10 cellular contexts compared by ENCODE assay signal in genomic region chr3:127865941-127866340, GRCh38. TPM values are rescaled to one million over a fixed set of nuclear protein-coding genes. Genes with fewer than 3 reads are reported as not detected.
DNase-seq lines count a peak whose midpoint lies in the region; ATAC-seq and TF ChIP-seq lines count a peak whose summit lies in the region.
"Had no signal": no experiment of that assay in that cellular context is flagged by ENCODE, and none has a peak within 500 bp of the region (broad histone marks: within the 10 kb centered on the region; RNA-seq: fewer than 3 reads in every experiment).

No MANE protein-coding gene starts in this region.

- no peak overlapping the region for H3K4me2 ChIP-seq in IMR-90 (ENCODE audit: low read depth, low read length)
- H3K4me2 ChIP-seq in mammary epithelial cell (ENCODE audit: insufficient read depth, low read depth, low read length) = no peak overlapping the region
- H3K4me2 ChIP-seq in mesenchymal stem cell (ENCODE audit: low read length, poor library complexity, severe bottlenecking) = no peak overlapping the region
- no peak overlapping the region for H3K4me2 ChIP-seq in Karpas-422 (ENCODE audit: low read depth, low read length, poor library complexity, severe bottlenecking)

- no peak overlapping the region for H2BK5ac ChIP-seq in IMR-90 (ENCODE audit: low read depth, low read length, poor library complexity, severe bottlenecking)
- H2BK5ac ChIP-seq in mesenchymal stem cell (ENCODE audit: low read depth, low read length, poor library complexity, severe bottlenecking) = no peak overlapping the region

- no peak overlapping the region; the same call in 1 of the 2 replicates for H3K56ac ChIP-seq in IMR-90 (ENCODE audit: extremely low read depth, insufficient read depth, low read length)

- H3K9ac ChIP-seq in IMR-90 (ENCODE audit: low read depth, low read length) = no peak overlapping the region
- H3K9ac ChIP-seq in mammary epithelial cell (ENCODE audit: insufficient read depth, low read length) = no peak overlapping the region
- no peak overlapping the region for H3K9ac ChIP-seq in mesenchymal stem cell (ENCODE audit: low read length)
- H3K9ac ChIP-seq in Karpas-422 (ENCODE audit: low read length) = no peak overlapping the region

- no peak overlapping the region for H2BK12ac ChIP-seq in mesenchymal stem cell (ENCODE audit: low read length in 2 of 2)

- TF ChIP-seq POLR2A in IMR-90 (IDR thresholded peaks at IDR 0.05; ENCODE audit: low read depth, low read length) = no peak

- H3K18ac ChIP-seq in IMR-90 (ENCODE audit: low read depth, low read length) = no peak overlapping the region
- H3K18ac ChIP-seq in mesenchymal stem cell (ENCODE audit: low read depth in 1 of 2, low read length in 2 of 2) = no peak overlapping the region

- H3K14ac ChIP-seq in IMR-90 (replicated peaks; ENCODE audit: low read depth, low read length) = no peak overlapping the region
- H3K14ac ChIP-seq in mesenchymal stem cell (ENCODE audit: low read length in 2 of 2) = peak overlapping the region in 1 of 2 experiments; percentile 9

- in situ Hi-C loops in IMR-90 (cut with MboI; ENCODE audit: low sequenced_read_pairs) (no loop called here), mammary epithelial cell (cut with MboI; ENCODE audit: low sequenced_read_pairs in 2 of 2) (no loop called here)

- intact Hi-C loops in IMR-90 (cut with micrococcal nuclease) = no loop called here
- intact Hi-C loops in mammary epithelial cell (cut with micrococcal nuclease) = no loop called here

- no peak overlapping the region for H3K4ac ChIP-seq in IMR-90 (ENCODE audit: low read depth, low read length)
- H3K4ac ChIP-seq in mesenchymal stem cell (ENCODE audit: low read depth in 1 of 2, low read length in 2 of 2) = no peak overlapping the region

- TF ChIP-seq CTCF in IMR-90 (conservative IDR thresholded peaks at IDR 0.05; ENCODE audit: low read depth, low read length) (peak; percentile 20; the same call in 1 of the 2 replicates), mammary epithelial cell (conservative IDR thresholded peaks at IDR 0.05 in 1 of 2, IDR thresholded peaks at IDR 0.05 in 1 of 2; ENCODE audit: extremely low read depth in 1 of 2, insufficient read depth in 1 of 2, low read depth in 1 of 2, low read length in 2 of 2) (no peak)

- H3K23ac ChIP-seq in IMR-90 (ENCODE audit: low read depth, low read length) (no peak overlapping the region), mesenchymal stem cell (ENCODE audit: low read length in 2 of 2) (no peak overlapping the region)

- H4K91ac ChIP-seq in IMR-90 (ENCODE audit: insufficient read depth, low read depth, low read length) = no peak overlapping the region
- H4K91ac ChIP-seq in mesenchymal stem cell (ENCODE audit: low read length) = no peak overlapping the region

- H2AFZ ChIP-seq in IMR-90 (replicated peaks; ENCODE audit: low read length, poor library complexity) (no peak overlapping the region), mammary epithelial cell (ENCODE audit: low read depth, low read length) (no peak overlapping the region), mesenchymal stem cell (ENCODE audit: low read depth, low read length) (no peak overlapping the region), Karpas-422 (ENCODE audit: low read length) (no peak overlapping the region)

- H3K79me1 ChIP-seq in IMR-90 (ENCODE audit: low read depth in 1 of 2, low read length in 2 of 2) (no peaks in the 10 kb centered on the region), mesenchymal stem cell (replicated peaks; ENCODE audit: low read length, poor library complexity, severe bottlenecking) (no peaks in the 10 kb centered on the region)

- H2BK120ac ChIP-seq in IMR-90 (ENCODE audit: low read depth, low read length) (no peak overlapping the region), mesenchymal stem cell (ENCODE audit: low read depth, low read length) (no peak overlapping the region)

- CTCF ChIA-PET in IMR-90 (lab: Yijun Ruan, JAX) = no interaction called here
- CTCF ChIA-PET in mammary epithelial cell (lab: Charles Lee; ENCODE audit: low non-redundant PET) = no interaction called here

- H4K20me1 ChIP-seq in IMR-90 (ENCODE audit: insufficient read depth, low read length) = no peaks in the 10 kb centered on the region
- H4K20me1 ChIP-seq in mammary epithelial cell (ENCODE audit: insufficient read depth, low read length) = no peaks in the 10 kb centered on the region
- H4K20me1 ChIP-seq in Karpas-422 (ENCODE audit: insufficient read depth, low read depth, low read length) = no peaks in the 10 kb centered on the region

- H3K4me1 ChIP-seq in IMR-90 (ENCODE audit: control insufficient read depth, insufficient read depth, low read length) (no peaks in the 10 kb centered on the region), mammary epithelial cell (ENCODE audit: insufficient read depth, low read length) (no peaks in the 10 kb centered on the region), mesenchymal stem cell (ENCODE audit: control insufficient read depth, insufficient read depth, low read depth, low read length) (peaks cover 2% of the 10 kb centered on the region), Karpas-422 (ENCODE audit: low read length) (no peaks in the 10 kb centered on the region)

- no peak overlapping the region for H2AK9ac ChIP-seq in IMR-90 (replicated peaks; ENCODE audit: low read depth, low read length, poor library complexity)

- dilution Hi-C loops in IMR-90 (cut with HindIII; ENCODE audit: low sequenced_read_pairs, unreplicated experiment) = no loop called here
- dilution Hi-C loops in mammary epithelial cell (cut with HindIII; ENCODE audit: low sequenced_read_pairs) = no loop called here

- POLR2A ChIA-PET in IMR-90 (lab: Charles Lee; ENCODE audit: unreplicated experiment) = no interaction called here

- H3K9me3 ChIP-seq in IMR-90 (ENCODE audit: control insufficient read depth, insufficient read depth, low read length) (no peaks in the 10 kb centered on the region), mammary epithelial cell (replicated peaks; ENCODE audit: insufficient read depth, low read length) (no peaks in the 10 kb centered on the region), mesenchymal stem cell (ENCODE audit: control insufficient read depth, low read length) (no peaks in the 10 kb centered on the region), Karpas-422 (ENCODE audit: low read length) (no peaks in the 10 kb centered on the region)

- H3K4me3 ChIP-seq in IMR-90 (ENCODE audit: insufficient read depth, low read depth, low read length) (no peak overlapping the region), mammary epithelial cell (replicated peaks in 1 of 3; ENCODE audit: insufficient read depth in 1 of 3, low read depth in 2 of 3, low read length in 3 of 3) (no peak overlapping the region), mesenchymal stem cell (ENCODE audit: insufficient read depth in 1 of 2, low read depth in 1 of 2, low read length in 2 of 2) (no peak overlapping the region), Karpas-422 (ENCODE audit: low read length) (no peak overlapping the region)

- peak; percentile 65 for ATAC-seq in IMR-90 (ENCODE audit: low read depth)
- ATAC-seq: Panc1 had no signal

- H3K36me3 ChIP-seq in IMR-90 (ENCODE audit: control insufficient read depth, insufficient read depth, low read length) (no peaks in the 10 kb centered on the region), mammary epithelial cell (ENCODE audit: insufficient read depth, low read length) (no peaks in the 10 kb centered on the region), mesenchymal stem cell (ENCODE audit: control insufficient read depth in 1 of 2, insufficient read depth in 2 of 2, low read depth in 1 of 2, low read length in 2 of 2) (no peaks in the 10 kb centered on the region), Karpas-422 (ENCODE audit: insufficient read depth, low read length) (no peaks in the 10 kb centered on the region)

- no peaks in the 10 kb centered on the region for H3K9me2 ChIP-seq in Karpas-422 (replicated peaks; ENCODE audit: insufficient read depth, low read length)

- no peak overlapping the region for H2AK5ac ChIP-seq in IMR-90 (ENCODE audit: low read depth, low read length)
- no peak overlapping the region for H2AK5ac ChIP-seq in mesenchymal stem cell (ENCODE audit: low read length, severe bottlenecking)

- no peaks in the 10 kb centered on the region for H3K79me2 ChIP-seq in mammary epithelial cell (ENCODE audit: insufficient read depth, low read length)
- no peaks in the 10 kb centered on the region for H3K79me2 ChIP-seq in Karpas-422 (ENCODE audit: low read length)

- H2BK15ac ChIP-seq in IMR-90 (ENCODE audit: low read depth, low read length) = no peak overlapping the region
- no peak overlapping the region for H2BK15ac ChIP-seq in mesenchymal stem cell (ENCODE audit: low read depth, poor library complexity, severe bottlenecking)

- TF ChIP-seq RAD21 in IMR-90 (IDR thresholded peaks at IDR 0.05; ENCODE audit: low read length) = peak; percentile 37

- no peak overlapping the region for H4K5ac ChIP-seq in IMR-90 (ENCODE audit: low read depth, low read length)

- H4K8ac ChIP-seq in IMR-90 (ENCODE audit: low read depth in 2 of 2, low read length in 2 of 2) = no peak overlapping the region
- H4K8ac ChIP-seq in mesenchymal stem cell (ENCODE audit: low read length) = no peak overlapping the region

- H3K27ac ChIP-seq in IMR-90 (ENCODE audit: insufficient read depth, low read length) = no peak overlapping the region
- no peak overlapping the region for H3K27ac ChIP-seq in mammary epithelial cell (ENCODE audit: insufficient read depth, low read depth, low read length)
- no peak overlapping the region for H3K27ac ChIP-seq in mesenchymal stem cell (ENCODE audit: low read length, poor library complexity, severe bottlenecking)
- H3K27ac ChIP-seq in Karpas-422 (ENCODE audit: low read length) = no peak overlapping the region

- WGBS in IMR-90 (ENCODE audit: extremely low coverage in 2 of 2, insufficient read length in 1 of 2), 2 experiments = no CpG with 5 or more reads among the region's 4 CpGs
- 79% methylated on average over 4 of the region's 4 CpGs for WGBS in mammary epithelial cell (ENCODE audit: low coverage, missing lambda C conversion rate)
- WGBS in mesenchymal stem cell = 50% methylated on average over 2 of the region's 4 CpGs

- DNase-seq in Daoy (ENCODE audit: low read depth) = peak; percentile 58
- DNase-seq in IMR-90 = peak; percentile 49
- DNase-seq in mammary epithelial cell = peak; percentile 27
- DNase-seq in mesenchymal stem cell = peak; percentile 66
- no peak for DNase-seq in activated gamma-delta T cell treated with Interleukin-2 at 50 U/mL for 16 hours
- no peak for DNase-seq in Karpas-422
- no peak for DNase-seq in SW480 (ENCODE audit: low spot score)
- DNase-seq: activated T-cell treated with anti-CD3 and anti-CD28 coated beads for 4 hours; stimulated activated naive CD4-positive, alpha-beta T cell had no signal

- H3K27me3 ChIP-seq in IMR-90 (ENCODE audit: control insufficient read depth, insufficient read depth, low read length) (peaks cover 23% of the 10 kb centered on the region), mammary epithelial cell (ENCODE audit: insufficient read depth, low read length) (no peaks in the 10 kb centered on the region), mesenchymal stem cell (ENCODE audit: control insufficient read depth in 1 of 2, insufficient read depth in 1 of 2, low read length in 2 of 2) (peaks cover 0 to 14% of the 10 kb centered on the region in 2 experiments), Karpas-422 (ENCODE audit: low read length) (no peaks in the 10 kb centered on the region)

- no peaks in the 10 kb centered on the region for H3K9me1 ChIP-seq in IMR-90 (ENCODE audit: insufficient read depth, low read length)

- no TSS peak for BruUV-seq in IMR-90 (replicated peaks; lab: Mats Ljungman, UMichigan)
- BruUV-seq in mammary epithelial cell (replicated peaks; lab: Mats Ljungman, UMichigan) = no TSS peak

- H2BK20ac ChIP-seq in IMR-90 (ENCODE audit: low read depth, low read length) = no peak overlapping the region

RNA-seq across cellular contexts. Expression of gene MGLL, which starts 43.6 kb away (rescaled TPM):
- total RNA-seq in Daoy (2014; rRNA removed; shearing (Covaris generic)) = 32.1 and 37.1 TPM in 2 replicates
- total RNA-seq in IMR-90 (2012; rRNA removed) (23.6 and 23.7 TPM in 2 replicates), mammary epithelial cell (10 to 100 TPM in 1 of 2 donors, 1 to 10 TPM in 1; 7.8 to 46.3 TPM)
- polyA plus RNA-seq in IMR-90 (2012; rRNA removed) (59.9 and 60.6 TPM in 2 replicates), mammary epithelial cell (16.9 TPM)
- polyA plus RNA-seq in IMR-90 (2012; cell fraction: cytosol; rRNA removed) = 33.0 and 76.1 TPM in 2 replicates
- 37.3 and 45.7 TPM in 2 replicates for polyA plus RNA-seq in IMR-90 (2012; cell fraction: nucleus; rRNA removed; ENCODE audit: low replicate concordance)
- polyA minus RNA-seq in mammary epithelial cell = 27.4 TPM
- polyA plus RNA-seq in mesenchymal stem cell (2013, experiment 1 of 2) = 81.2 TPM
- polyA plus RNA-seq in mesenchymal stem cell (2013, experiment 2 of 2) = 81.4 TPM
- 58.0 and 63.3 TPM in 2 replicates for total RNA-seq in Karpas-422 (2014; rRNA removed; shearing (Covaris generic); ENCODE audit: low replicate concordance)

RNA-seq across cellular contexts. Expression of gene KBTBD12, which starts 49.1 kb away (rescaled TPM):
- total RNA-seq in Daoy (2014; rRNA removed; shearing (Covaris generic)) = not detected in 2 replicates
- not detected in 2 replicates for total RNA-seq in IMR-90 (2012; rRNA removed)
- not detected in 2 replicates for polyA plus RNA-seq in IMR-90 (2012; rRNA removed)
- polyA plus RNA-seq in IMR-90 (2012; cell fraction: cytosol; rRNA removed) = not detected in 2 replicates
- polyA plus RNA-seq in IMR-90 (2012; cell fraction: nucleus; rRNA removed; ENCODE audit: low replicate concordance) = not detected in 2 replicates
- not detected for total RNA-seq in mammary epithelial cell
- polyA plus RNA-seq in mammary epithelial cell = not detected
- polyA minus RNA-seq in mammary epithelial cell = not detected
- not detected for polyA plus RNA-seq in mesenchymal stem cell (2013, experiment 1 of 2)
- not detected for polyA plus RNA-seq in mesenchymal stem cell (2013, experiment 2 of 2)
- not detected in 2 replicates for total RNA-seq in Karpas-422 (2014; rRNA removed; shearing (Covaris generic); ENCODE audit: low replicate concordance)

Comparison
In these comparisons a context has a peak if more than half of its experiments do, and no peak if none do; other contexts are left out.
1. DNase-seq: peak in Daoy (single experiment), IMR-90 (single experiment), mammary epithelial cell (single experiment) and mesenchymal stem cell (single experiment); none in activated gamma-delta T cell treated with Interleukin-2 at 50 U/mL for 16 hours (single experiment), Karpas-422 (single experiment) and SW480 (single experiment).